9 cellular contexts compared by ENCODE assay signal in genomic region chr10:30502266-30503058, GRCh38.
DNase-seq lines count a peak whose midpoint lies in the region; ATAC-seq, FAIRE-seq and TF ChIP-seq lines count a peak whose summit lies in the region.
"Had no signal": no experiment of that assay in that cellular context is flagged by ENCODE, and none has a peak within 500 bp of the region (broad histone marks: within the 10 kb centered on the region; RNA-seq: fewer than 3 reads in every experiment).

No MANE protein-coding gene starts in this region.

- intact Hi-C loops in activated T-helper 1 cell treated with anti-CD3 and anti-CD28 coated beads, Interleukin-12 subunit alpha, Interleukin-12 subunit beta, Interleukin-2, Interleukin-4 antibody, amounts not matched to agents 30 ng/mL and 10 ng/mL and 1 ng/mL, durations not matched to agents 14 hours and 24 hours and 36 hours (cut with micrococcal nuclease) = loop anchor here (1.0 to 10.0 kb wide), 4 partner anchors 8 to 478 kb away; no protein-coding TSS in a partner anchor
- intact Hi-C loops in sciatic nerve (cut with DNase I) = no loop called here

- peak; percentile 42 for DNase-seq in GM13977 (ENCODE audit: low spot score)
- DNase-seq in HTR-8/SVneo (ENCODE audit: insufficient read length, low spot score) = peak; percentile 31
- peak; percentile 67 for DNase-seq in activated T-helper 1 cell treated with anti-CD3 and anti-CD28 coated beads, Interleukin-12 subunit alpha, Interleukin-12 subunit beta, Interleukin-2, Interleukin-4 antibody, amounts not matched to agents 30 ng/mL and 10 ng/mL and 1 ng/mL, durations not matched to agents 14 hours and 24 hours and 36 hours (ENCODE audit: low spot score)
- no peak for DNase-seq in sciatic nerve (ENCODE audit: low spot score)
- no peak for DNase-seq in DMS53 treated with DMSO at 0.1 percent for 48 hours (lab: John Stamatoyannopoulos, UW; ENCODE audit: unreplicated experiment)
- DNase-seq in caudate nucleus (lab: John Stamatoyannopoulos, UW) = no peak
- no peak for DNase-seq in hippocampal formation (lab: John Stamatoyannopoulos, UW)

- peaks cover 2% of the 10 kb centered on the region for H3K36me3 Mint-ChIP-seq in activated T-helper 1 cell treated with anti-CD3 and anti-CD28 coated beads, Interleukin-12 subunit alpha, Interleukin-12 subunit beta, Interleukin-2, Interleukin-4 antibody, amounts not matched to agents 30 ng/mL and 10 ng/mL and 1 ng/mL, durations not matched to agents 14 hours and 24 hours and 36 hours (ENCODE audit: low read depth)

- peaks cover 81% of the 10 kb centered on the region for H3K4me1 Mint-ChIP-seq in activated T-helper 1 cell treated with anti-CD3 and anti-CD28 coated beads, Interleukin-12 subunit alpha, Interleukin-12 subunit beta, Interleukin-2, Interleukin-4 antibody, amounts not matched to agents 30 ng/mL and 10 ng/mL and 1 ng/mL, durations not matched to agents 14 hours and 24 hours and 36 hours (ENCODE audit: low read depth)

- in situ Hi-C loops in GM13977 (cut with MboI; ENCODE audit: low pct_unique_long_range_greater_than_20kb, low sequenced_read_pairs, unreplicated experiment) = no loop called here

- no peak for TF ChIP-seq CTCF in GM13977 (IDR thresholded peaks at IDR 0.05; ENCODE audit: extremely low read depth, insufficient read depth, missing control alignments)

- ATAC-seq in GM21526 (IDR thresholded peaks at IDR 0.05; ENCODE audit: low FRiP score, unreplicated experiment) = peak; percentile 56
- ATAC-seq in sciatic nerve = peak; percentile 69

- H3K4me3 Mint-ChIP-seq in activated T-helper 1 cell treated with anti-CD3 and anti-CD28 coated beads, Interleukin-12 subunit alpha, Interleukin-12 subunit beta, Interleukin-2, Interleukin-4 antibody, amounts not matched to agents 30 ng/mL and 10 ng/mL and 1 ng/mL, durations not matched to agents 14 hours and 24 hours and 36 hours = peak overlapping the region; percentile 3

- no peaks in the 10 kb centered on the region for H3K9me3 Mint-ChIP-seq in activated T-helper 1 cell treated with anti-CD3 and anti-CD28 coated beads, Interleukin-12 subunit alpha, Interleukin-12 subunit beta, Interleukin-2, Interleukin-4 antibody, amounts not matched to agents 30 ng/mL and 10 ng/mL and 1 ng/mL, durations not matched to agents 14 hours and 24 hours and 36 hours

- H3K27ac ChIP-seq in caudate nucleus (ENCODE audit: low read depth, low read length) = no peak overlapping the region

- no peaks in the 10 kb centered on the region for H3K27me3 Mint-ChIP-seq in activated T-helper 1 cell treated with anti-CD3 and anti-CD28 coated beads, Interleukin-12 subunit alpha, Interleukin-12 subunit beta, Interleukin-2, Interleukin-4 antibody, amounts not matched to agents 30 ng/mL and 10 ng/mL and 1 ng/mL, durations not matched to agents 14 hours and 24 hours and 36 hours (ENCODE audit: insufficient read depth)

- peak overlapping the region; percentile 62 for H3K27ac Mint-ChIP-seq in activated T-helper 1 cell treated with anti-CD3 and anti-CD28 coated beads, Interleukin-12 subunit alpha, Interleukin-12 subunit beta, Interleukin-2, Interleukin-4 antibody, amounts not matched to agents 30 ng/mL and 10 ng/mL and 1 ng/mL, durations not matched to agents 14 hours and 24 hours and 36 hours

- FAIRE-seq in HTR-8/SVneo (lab: Jason Lieb, UNC) = no peak
- FAIRE-seq: islet of Langerhans had no signal

Comparison
In these comparisons a context has a peak if more than half of its experiments do, and no peak if none do; other contexts are left out.
1. DNase-seq: peak in GM13977 (single experiment), HTR-8/SVneo (single experiment) and activated T-helper 1 cell treated with anti-CD3 and anti-CD28 coated beads, Interleukin-12 subunit alpha, Interleukin-12 subunit beta, Interleukin-2, Interleukin-4 antibody, amounts not matched to agents 30 ng/mL and 10 ng/mL and 1 ng/mL, durations not matched to agents 14 hours and 24 hours and 36 hours (single experiment); none in sciatic nerve (single experiment), DMS53 treated with DMSO at 0.1 percent for 48 hours (single experiment), caudate nucleus (0 of 61) and hippocampal formation (0 of 2).